ENCODE assay signal across 1 cellular context in genomic region chr13:28611654-28612131, GRCh38.
TF ChIP-seq lines count a peak whose summit lies in the region.

No MANE protein-coding gene starts in this region.

TF ChIP-seq in K562, 482 proteins besides CTCF, POLR2A, EP300 and RAD21:
- TF ChIP-seq ESRRA (IDR thresholded peaks at IDR 0.05; ENCODE audit: borderline replicate concordance, low read depth) (peak; percentile 37; the same call in 1 of the 2 replicates), ETV5 (CRISPR knock-in tag; IDR thresholded peaks at IDR 0.05; ENCODE audit: low read depth) (0 out of 2 replicates have a peak, but pooled peaks have one; percentile 45), ETV1 (tag; conservative IDR thresholded peaks at IDR 0.05; ENCODE audit: low read depth) (peak; percentile 56), SAP30 (IDR thresholded peaks at IDR 0.05; ENCODE audit: borderline replicate concordance, insufficient read depth, low read depth, low read length, poor library complexity, severe bottlenecking) (no peak), GATA2 (CRISPR knock-in tag; IDR thresholded peaks at IDR 0.05) (peak; percentile 60), CBFA2T3 (IDR thresholded peaks at IDR 0.05) (peak; percentile 47; the same call in 1 of the 2 replicates), ZNF354B (CRISPR knock-in tag; IDR thresholded peaks at IDR 0.05) (no peak), GTF2F1 (IDR thresholded peaks at IDR 0.05; ENCODE audit: low read depth, low read length) (no peak), CHCHD3 (CRISPR knock-in tag; IDR thresholded peaks at IDR 0.05) (no peak), CREM (IDR thresholded peaks at IDR 0.05; ENCODE audit: low read depth) (0 out of 2 replicates have a peak, but pooled peaks have one; percentile 8), HBP1 (CRISPR knock-in tag; IDR thresholded peaks at IDR 0.05) (no peak), ZNF583 (CRISPR knock-in tag; IDR thresholded peaks at IDR 0.05) (0 out of 2 replicates have a peak, but pooled peaks have one; percentile 32), BCOR (IDR thresholded peaks at IDR 0.05) (0 out of 2 replicates have a peak, but pooled peaks have one; percentile 5), FOSL1 (tag; conservative IDR thresholded peaks at IDR 0.05) (0 out of 2 replicates have a peak, but pooled peaks have one; percentile 44), ZBTB11 (CRISPR knock-in tag; IDR thresholded peaks at IDR 0.05) (0 out of 6 replicates have a peak, but pooled peaks of 1 of the 3 experiments have one; percentile 7), ARID1B (IDR thresholded peaks at IDR 0.05) (peak; percentile 41; the same call in 1 of the 2 replicates), CTBP1 (IDR thresholded peaks at IDR 0.05; ENCODE audit: borderline replicate concordance) (0 out of 2 replicates have a peak, but pooled peaks have one; percentile 36), ZNF778 (CRISPR knock-in tag; IDR thresholded peaks at IDR 0.05) (no peak), KDM1A (IDR thresholded peaks at IDR 0.05) (peak; percentile 16 to 56; a peak in 1 of 4 replicates), SPI1 (IDR thresholded peaks at IDR 0.05; ENCODE audit: borderline replicate concordance, low read depth, low read length) (peak; percentile 42; the same call in 1 of the 2 replicates), MTA3 (IDR thresholded peaks at IDR 0.05; ENCODE audit: borderline replicate concordance) (peak; percentile 50; the same call in 1 of the 2 replicates), TEAD4 (IDR thresholded peaks at IDR 0.05; ENCODE audit: low read length) (peak; percentile 33; the same call in 1 of the 2 replicates), TEAD4 (CRISPR knock-in tag; IDR thresholded peaks at IDR 0.05; ENCODE audit: borderline replicate concordance) (no peak), ELF1 (tag; IDR thresholded peaks at IDR 0.05) (peak; percentile 47; the same call in 1 of the 2 replicates), PCBP2 (IDR thresholded peaks at IDR 0.05; ENCODE audit: low read depth, low read length, poor library complexity, severe bottlenecking) (no peak), ZNF121 (CRISPR knock-in tag; conservative IDR thresholded peaks at IDR 0.05) (no peak), ZNF395 (CRISPR knock-in tag; IDR thresholded peaks at IDR 0.05) (peak; percentile 32; the same call in 1 of the 2 replicates), ZNF175 (CRISPR knock-in tag; IDR thresholded peaks at IDR 0.05; ENCODE audit: low read depth) (peak; percentile 59; the same call in 1 of the 2 replicates), ATF7 (IDR thresholded peaks at IDR 0.05) (0 out of 2 replicates have a peak, but pooled peaks have one; percentile 26), JUND (IDR thresholded peaks at IDR 0.05; ENCODE audit: borderline replicate concordance, low read depth, low read length) (peak; percentile 26; the same call in 1 of the 2 replicates), JUND (tag; IDR thresholded peaks at IDR 0.05; ENCODE audit: borderline replicate concordance, low read depth, low read length) (peak; percentile 40; the same call in 1 of the 3 replicates), LEF1 (IDR thresholded peaks at IDR 0.05) (0 out of 2 replicates have a peak, but pooled peaks have one; percentile 23), GABPA (tag; conservative IDR thresholded peaks at IDR 0.05; ENCODE audit: low read depth) (peak; percentile 75), NR2C1 (IDR thresholded peaks at IDR 0.05) (no peak), NR2C1 (tag; IDR thresholded peaks at IDR 0.05) (0 out of 2 replicates have a peak, but pooled peaks have one; percentile 23), MNT (conservative IDR thresholded peaks at IDR 0.05) (no peak), TCF3 (CRISPR knock-in tag; IDR thresholded peaks at IDR 0.05) (peak; percentile 24; the same call in 1 of the 2 replicates), RCOR1 (IDR thresholded peaks at IDR 0.05; ENCODE audit: borderline replicate concordance in 1 of 2, low read depth in 2 of 2, low read length in 2 of 2) (peak in 1 of 2 experiments; percentile 77; a peak in 2 of 4 replicates), TCF15 (CRISPR knock-in tag; IDR thresholded peaks at IDR 0.05) (no peak)
